9 cellular contexts compared by ENCODE assay signal in the genomic region with DNA sequence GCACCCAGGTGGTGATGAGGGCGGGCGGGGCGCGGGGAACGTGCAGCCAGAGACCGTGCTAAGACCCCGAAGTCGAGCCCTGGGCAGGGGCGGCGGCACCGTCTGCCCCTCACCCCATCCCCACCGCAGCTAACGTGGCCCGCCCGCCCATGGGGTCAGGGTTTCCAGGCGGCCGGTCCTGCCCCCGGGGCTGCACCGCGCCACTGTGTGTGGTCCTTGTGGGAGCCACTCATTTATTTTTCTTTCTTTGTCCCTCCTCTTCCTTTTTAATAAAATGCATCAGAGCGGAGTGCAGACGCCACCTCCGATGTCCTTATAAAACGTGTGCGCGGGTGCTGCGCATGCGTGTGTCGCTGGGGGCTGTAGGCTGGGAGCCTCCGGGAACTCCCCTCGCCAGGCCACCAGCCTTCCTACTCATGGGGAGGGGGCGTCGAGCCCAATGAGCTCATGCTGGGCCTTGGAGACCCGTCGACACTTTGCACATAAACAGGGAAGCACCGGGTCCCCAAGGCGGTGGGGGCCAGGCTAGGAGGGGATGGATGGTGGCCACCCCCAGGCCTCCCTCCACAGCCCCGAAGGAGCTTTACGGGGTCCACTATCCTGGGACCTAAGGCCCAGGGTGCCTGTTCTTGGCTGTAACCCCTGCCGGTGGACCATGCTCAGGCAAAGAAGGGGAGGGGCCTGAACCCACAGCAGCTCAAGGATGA. TPM values are rescaled to one million over a fixed set of nuclear protein-coding genes. Genes with fewer than 3 reads are reported as not detected.
DNase-seq lines count a peak whose midpoint lies in the region; ATAC-seq and TF ChIP-seq lines count a peak whose summit lies in the region.
"Had no signal": no experiment of that assay in that cellular context is flagged by ENCODE, and none has a peak within 500 bp of the region (broad histone marks: within the 10 kb centered on the region; RNA-seq: fewer than 3 reads in every experiment).

No MANE protein-coding gene starts in this region.

- ATAC-seq in right cardiac atrium (peak; percentile 89 to 91), HG03095 (IDR thresholded peaks at IDR 0.05; ENCODE audit: unreplicated experiment) (no peak), HG02981 (IDR thresholded peaks at IDR 0.05; ENCODE audit: unreplicated experiment) (no peak)

- WGBS in right cardiac atrium, result 17% methylated on average over 40 of the region's 40 CpGs

- H3K27ac ChIP-seq in right cardiac atrium (ENCODE audit: low read length) (peak overlapping the region; percentile 87), A673 (ENCODE audit: low read depth, low read length, poor library complexity, severe bottlenecking) (no peak overlapping the region)
- H3K27ac ChIP-seq: KMS-11 had no signal

- H3K4me3 ChIP-seq in right cardiac atrium (ENCODE audit: low read length) (peak overlapping the region; percentile 58), retinal pigment epithelial cell (ENCODE audit: low read length) (peak overlapping the region; percentile 34), A673 (ENCODE audit: low read depth, low read length, poor library complexity, severe bottlenecking) (no peak overlapping the region)

- intact Hi-C loops in right cardiac atrium (cut with DNase I) (no loop called here), A673 (cut with micrococcal nuclease; ENCODE audit: unreplicated experiment) (no loop called here)

- peak; percentile 0 for DNase-seq in activated effector memory CD4-positive, alpha-beta T cell treated with Interleukin-2 at 50 U/mL for 16 hours
- DNase-seq in right cardiac atrium (peak; percentile 80 to 94 (median 90)), retinal pigment epithelial cell (ENCODE audit: low read depth) (no peak), SW 1271 (lab: John Stamatoyannopoulos, UW) (no peak), A673 (ENCODE audit: low spot score) (no peak)

- no peak for TF ChIP-seq CTCF in retinal pigment epithelial cell (conservative IDR thresholded peaks at IDR 0.05; ENCODE audit: low read depth, low read length)
- no peak for TF ChIP-seq CTCF in A673 (conservative IDR thresholded peaks at IDR 0.05; ENCODE audit: low read depth, low read length)

- H3K27me3 ChIP-seq in right cardiac atrium (ENCODE audit: control insufficient read depth, insufficient read depth) (no peaks in the 10 kb centered on the region), A673 (replicated peaks; ENCODE audit: insufficient read depth, low read depth, low read length, poor library complexity) (no peaks in the 10 kb centered on the region)

- H3K9me3 ChIP-seq in ES-I3 (ENCODE audit: control insufficient read depth, insufficient read depth, low read length) (no peaks in the 10 kb centered on the region), right cardiac atrium (ENCODE audit: control insufficient read depth, low read length) (no peaks in the 10 kb centered on the region), A673 (ENCODE audit: low read depth, low read length, poor library complexity, severe bottlenecking) (no peaks in the 10 kb centered on the region)

- BruUV-seq in A673 (replicated peaks; lab: Mats Ljungman, UMichigan), result no TSS peak

- CTCF ChIA-PET in A673 (lab: Charles Lee), result no interaction called here

- H3K4me1 ChIP-seq in ES-I3 (ENCODE audit: insufficient read depth, low read length) (peaks cover 30% of the 10 kb centered on the region; the same call in 1 of the 2 replicates), right cardiac atrium (ENCODE audit: control insufficient read depth, insufficient read depth, low read length) (no peaks in the 10 kb centered on the region), A673 (ENCODE audit: insufficient read depth, low read length, poor library complexity, severe bottlenecking) (no peaks in the 10 kb centered on the region)

- H3K9ac ChIP-seq in ES-I3 (ENCODE audit: low read depth, low read length), result peak overlapping the region; percentile 62
- H3K9ac ChIP-seq: KMS-11 had no signal

- H3K36me3 ChIP-seq in ES-I3 (ENCODE audit: insufficient read depth, low read length) (no peaks in the 10 kb centered on the region), A673 (ENCODE audit: insufficient read depth, low read length, poor library complexity, severe bottlenecking) (no peaks in the 10 kb centered on the region)

- POLR2A ChIA-PET in A673 (lab: Charles Lee; ENCODE audit: low non-redundant PET), result no interaction called here

RNA-seq across cellular contexts. Expression of a gene that starts 59.9 kb away (rescaled TPM):
- total RNA-seq in right cardiac atrium (1 to 10 TPM in 2 of 4 donors, under 1 TPM in 2; 0.60 to 1.8 (median 1.2) TPM), A673 (2021) (not detected in 2 replicates)
- polyA plus RNA-seq in right cardiac atrium, result 0.63 TPM

Comparison
In these comparisons a context has a peak if more than half of its experiments do, and no peak if none do; other contexts are left out.
1. DNase-seq: peak in activated effector memory CD4-positive, alpha-beta T cell treated with Interleukin-2 at 50 U/mL for 16 hours (single experiment) and right cardiac atrium (3 of 3); none in retinal pigment epithelial cell (single experiment), SW 1271 (0 of 2) and A673 (single experiment).
2. ATAC-seq: peak in right cardiac atrium (2 of 2); none in HG03095 (single experiment) and HG02981 (single experiment).